37 cellular contexts compared by ENCODE assay signal in genomic region chr12:8466171-8466692, GRCh38. TPM values are rescaled to one million over a fixed set of nuclear protein-coding genes. Genes with fewer than 3 reads are reported as not detected.
"Had no signal": no experiment of that assay in that cellular context is flagged by ENCODE, and none has a peak within 500 bp of the region (broad histone marks: within the 10 kb centered on the region; RNA-seq: fewer than 3 reads in every experiment).

No MANE protein-coding gene starts in this region.

- H3K36me3 Mint-ChIP-seq: activated naive CD4-positive, alpha-beta T cell treated with anti-CD3 and anti-CD28 coated beads, Interleukin-2, amount 50 U/mL, for 24 hours had no signal

- H3K27me3 ChIP-seq: ascending aorta, cardiac muscle cell, Peyer's patch, SJCRH30 had no signal

- H3K4me3 ChIP-seq: ascending aorta, cardiac muscle cell, Peyer's patch, SJCRH30, SK-N-MC had no signal

- H3K4me1 Mint-ChIP-seq: activated CD4-positive, alpha-beta T cell treated with anti-CD3 and anti-CD28 coated beads for 36 hours; activated CD4-positive, alpha-beta T cell treated with anti-CD3 and anti-CD28 coated beads, Interleukin-2, amount 10 ng/mL, durations not matched to agents 7 days and 5 days; activated naive CD4-positive, alpha-beta T cell treated with anti-CD3 and anti-CD28 coated beads, Interleukin-2, amount 50 U/mL, for 24 hours; central memory CD8-positive, alpha-beta T cell had no signal

- H3K27ac Mint-ChIP-seq: activated CD4-positive, alpha-beta T cell treated with anti-CD3 and anti-CD28 coated beads for 36 hours; activated CD4-positive, alpha-beta T cell treated with anti-CD3 and anti-CD28 coated beads, Interleukin-2, amount 10 ng/mL, durations not matched to agents 7 days and 5 days; activated CD8-positive, alpha-beta T cell treated with anti-CD3 and anti-CD28 coated beads, Interleukin-2, amount 10 ng/mL, durations not matched to agents 7 days and 5 days; activated naive CD4-positive, alpha-beta T cell treated with anti-CD3 and anti-CD28 coated beads, Interleukin-2, amount 50 U/mL, for 24 hours; activated naive CD8-positive, alpha-beta T cell treated with anti-CD3 and anti-CD28 coated beads, Interleukin-2, amount 10 ng/mL, durations not matched to agents 7 days and 5 days; activated T-cell treated with anti-CD3 and anti-CD28 coated beads, Interleukin-2, amount 50 U/mL, for 24 hours; activated T-helper 2 cell treated with anti-CD3 and anti-CD28 coated beads, Interferon-gamma antibody, Interleukin-2, Interleukin-4, amounts not matched to agents 10 μg/mL and 5 μg/mL and 100 μg/mL, durations not matched to agents 14 hours and 24 hours and 36 hours; WTC11 had no signal

- H3K9me3 Mint-ChIP-seq: activated naive CD4-positive, alpha-beta T cell treated with anti-CD3 and anti-CD28 coated beads, Interleukin-2, amount 50 U/mL, for 24 hours; activated T-helper 2 cell treated with anti-CD3 and anti-CD28 coated beads, Interferon-gamma antibody, Interleukin-2, Interleukin-4, amounts not matched to agents 10 μg/mL and 5 μg/mL and 100 μg/mL, durations not matched to agents 14 hours and 24 hours and 36 hours; central memory CD8-positive, alpha-beta T cell had no signal

- FAIRE-seq: TTC549 had no signal

- H3K4me3 Mint-ChIP-seq: activated CD4-positive, alpha-beta T cell treated with anti-CD3 and anti-CD28 coated beads for 36 hours; activated CD4-positive, alpha-beta T cell treated with anti-CD3 and anti-CD28 coated beads, Interleukin-2, amount 10 ng/mL, durations not matched to agents 7 days and 5 days; activated CD8-positive, alpha-beta T cell treated with anti-CD3 and anti-CD28 coated beads, Interleukin-2, amount 10 ng/mL, durations not matched to agents 7 days and 5 days; activated naive CD4-positive, alpha-beta T cell treated with anti-CD3 and anti-CD28 coated beads, Interleukin-2, amount 50 U/mL, for 24 hours; activated naive CD8-positive, alpha-beta T cell treated with anti-CD3 and anti-CD28 coated beads, Interleukin-2, amount 10 ng/mL, durations not matched to agents 7 days and 5 days; activated T-cell treated with anti-CD3 and anti-CD28 coated beads, Interleukin-2, amount 50 U/mL, for 24 hours; central memory CD8-positive, alpha-beta T cell; WTC11 had no signal

- H3K27ac ChIP-seq: ascending aorta, cardiac muscle cell, Peyer's patch, SJCRH30, SK-N-MC had no signal

- H3K36me3 ChIP-seq: ascending aorta, cardiac muscle cell, Peyer's patch, SJCRH30 had no signal

- H3K4me1 ChIP-seq: ascending aorta, Peyer's patch had no signal

- H3K9me3 ChIP-seq: ascending aorta, Peyer's patch, SJCRH30 had no signal

- DNase-seq: activated CD4-positive, alpha-beta T cell treated with anti-CD3 and anti-CD28 coated beads for 36 hours; activated CD4-positive, alpha-beta T cell treated with anti-CD3 and anti-CD28 coated beads, Interleukin-2, amount 10 ng/mL, durations not matched to agents 7 days and 5 days; activated CD4-positive, alpha-beta T cell treated with anti-CD3 and anti-CD28 coated beads, Interleukin-2, amount 50 U/mL, for 48 hours; activated CD8-positive, alpha-beta T cell treated with anti-CD3 and anti-CD28 coated beads, Interleukin-2, amount 10 ng/mL, durations not matched to agents 7 days and 5 days; activated gamma-delta T cell; activated naive CD4-positive, alpha-beta T cell treated with Interleukin-2 at 50 U/mL for 16 hours; activated naive CD8-positive, alpha-beta T cell treated with anti-CD3 and anti-CD28 coated beads, Interleukin-2, amount 10 ng/mL, durations not matched to agents 7 days and 5 days; activated T-cell treated with anti-CD3 and anti-CD28 coated beads, Interleukin-2, amount 50 U/mL, for 24 hours; amygdala; Karpas-422; KBM-7; NCI-H1048; NCI-H1105 treated with DMSO at 0.1 percent for 48 hours; NCI-H1436; NCI-H1694; NCI-H1930; NCI-H2081 treated with DMSO at 0.1 percent for 48 hours; NCI-H226; NCI-H446 treated with DMSO at 0.1 percent for 48 hours; NCI-H524 treated with DMSO at 0.1 percent for 48 hours; NCI-H748 treated with DMSO at 0.1 percent for 48 hours; NK-92 treated with Interleukin-12 subunit alpha and Interleukin-12 subunit beta, amount 100 ng/mL, for 24 hours; PC-3; Peyer's patch; RPMI8226; SJCRH30 had no signal

RNA-seq across cellular contexts. Expression of gene CLEC6A, which starts 10.5 kb away (rescaled TPM):
- total RNA-seq: activated CD4-positive, alpha-beta T cell treated with anti-CD3 and anti-CD28 coated beads for 36 hours; activated CD4-positive, alpha-beta T cell treated with anti-CD3 and anti-CD28 coated beads, Interleukin-2, amount 10 ng/mL, durations not matched to agents 7 days and 5 days; activated CD8-positive, alpha-beta T cell treated with anti-CD3 and anti-CD28 coated beads, Interleukin-2, amount 10 ng/mL, durations not matched to agents 7 days and 5 days; activated naive CD8-positive, alpha-beta T cell treated with anti-CD3 and anti-CD28 coated beads, Interleukin-2, amount 10 ng/mL, durations not matched to agents 7 days and 5 days; activated T-helper 2 cell treated with anti-CD3 and anti-CD28 coated beads, Interferon-gamma antibody, Interleukin-2, Interleukin-4, amounts not matched to agents 10 μg/mL and 5 μg/mL and 100 μg/mL, durations not matched to agents 14 hours and 24 hours and 36 hours; ascending aorta; MCF 10A; PC-3; Peyer's patch; SJCRH30; T-helper 1 cell treated with Interleukin-12 subunit alpha and Interleukin-12 subunit beta and Interleukin-4 antibody, amounts not matched to agents 30 ng/mL and 1 ng/mL, for 36 hours had no signal
- polyA plus RNA-seq: cardiac muscle cell had no signal

RNA-seq across cellular contexts. Expression of gene CLEC4D, which starts 47.1 kb away (rescaled TPM):
- total RNA-seq: activated CD4-positive, alpha-beta T cell treated with anti-CD3 and anti-CD28 coated beads for 36 hours; activated CD4-positive, alpha-beta T cell treated with anti-CD3 and anti-CD28 coated beads, Interleukin-2, amount 10 ng/mL, durations not matched to agents 7 days and 5 days; activated CD8-positive, alpha-beta T cell treated with anti-CD3 and anti-CD28 coated beads, Interleukin-2, amount 10 ng/mL, durations not matched to agents 7 days and 5 days; activated naive CD8-positive, alpha-beta T cell treated with anti-CD3 and anti-CD28 coated beads, Interleukin-2, amount 10 ng/mL, durations not matched to agents 7 days and 5 days; activated T-helper 2 cell treated with anti-CD3 and anti-CD28 coated beads, Interferon-gamma antibody, Interleukin-2, Interleukin-4, amounts not matched to agents 10 μg/mL and 5 μg/mL and 100 μg/mL, durations not matched to agents 14 hours and 24 hours and 36 hours; ascending aorta; MCF 10A; PC-3; Peyer's patch; SJCRH30; T-helper 1 cell treated with Interleukin-12 subunit alpha and Interleukin-12 subunit beta and Interleukin-4 antibody, amounts not matched to agents 30 ng/mL and 1 ng/mL, for 36 hours; T-helper 2 cell treated with Interferon-gamma antibody and Interleukin-4, amounts not matched to agents 100 ng/mL and 5 ng/mL, for 36 hours had no signal
- polyA plus RNA-seq: cardiac muscle cell had no signal
